In genomic region chr5:112738180-112738560, GRCh38 we compare ENCODE assay signal across 8 cellular contexts. TPM values are rescaled to one million over a fixed set of nuclear protein-coding genes. Genes with fewer than 3 reads are reported as not detected.
DNase-seq lines count a peak whose midpoint lies in the region; ATAC-seq lines count a peak whose summit lies in the region.

No MANE protein-coding gene starts in this region.

- no peaks in the 10 kb centered on the region for H3K9me3 ChIP-seq in BLaER1

- intact Hi-C loops in left ventricle myocardium superior (cut with micrococcal nuclease) = no loop called here

- peak overlapping the region; percentile 71 for H3K4me3 ChIP-seq in BLaER1
- peak overlapping the region; percentile 88 for H3K4me3 ChIP-seq in rectal smooth muscle tissue (ENCODE audit: low read length)

- H3K27me3 ChIP-seq in BLaER1 (no peaks in the 10 kb centered on the region), rectal smooth muscle tissue (ENCODE audit: control insufficient read depth, insufficient read depth, low read length) (no peaks in the 10 kb centered on the region)

- H3K36me3 ChIP-seq in BLaER1 (peaks cover 11% of the 10 kb centered on the region), rectal smooth muscle tissue (ENCODE audit: control insufficient read depth, insufficient read depth, low read length) (no peaks in the 10 kb centered on the region)

- H3K4me1 ChIP-seq in BLaER1 (peaks cover 43% of the 10 kb centered on the region), rectal smooth muscle tissue (ENCODE audit: control insufficient read depth, insufficient read depth, low read length) (peaks cover 4% of the 10 kb centered on the region)

- peak overlapping the region; percentile 78; the same call in 1 of the 2 replicates for H3K9ac ChIP-seq in BLaER1
- no peak overlapping the region for H3K9ac ChIP-seq in rectal smooth muscle tissue (ENCODE audit: low read length)

- peak overlapping the region; percentile 92 for H3K4me2 ChIP-seq in BLaER1

- ATAC-seq in GM19043 (IDR thresholded peaks at IDR 0.05; ENCODE audit: low read depth, unreplicated experiment) (peak; percentile 22), left ventricle myocardium superior (peak; percentile 31)
- ATAC-seq in activated naive CD4-positive, alpha-beta T cell treated with anti-CD3 and anti-CD28 coated beads, Interleukin-2, amount 50 U/mL, for 72 hours = no peak

- peaks cover 10 to 23% (median 16%) of the 10 kb centered on the region in 3 donors for H3K4me1 Mint-ChIP-seq in IgD-negative memory B cell

- H4K20me1 ChIP-seq in BLaER1 = peaks cover 26% of the 10 kb centered on the region

- peak overlapping the region; percentile 88 to 99 (median 96) for H3K4me3 Mint-ChIP-seq in IgD-negative memory B cell

- no peaks in the 10 kb centered on the region for H3K27me3 Mint-ChIP-seq in IgD-negative memory B cell

- H3K27ac ChIP-seq in BLaER1 = peak overlapping the region; percentile 63
- peak overlapping the region; percentile 25 for H3K27ac ChIP-seq in rectal smooth muscle tissue (ENCODE audit: low read depth, low read length)

- DNase-seq in activated naive CD4-positive, alpha-beta T cell treated with anti-CD3 and anti-CD28 coated beads, Interleukin-2, amount 50 U/mL, for 72 hours (ENCODE audit: low spot score in 2 of 2) = no peak
- DNase-seq in left ventricle myocardium superior (no peak), mucosa of gallbladder (ENCODE audit: low spot score) (no peak), DMS153 treated with DMSO at 0.1 percent for 48 hours (lab: John Stamatoyannopoulos, UW; ENCODE audit: unreplicated experiment) (no peak)

- H3K36me3 Mint-ChIP-seq in IgD-negative memory B cell = peaks cover 3% of the 10 kb centered on the region
- peaks cover 5 to 10% of the 10 kb centered on the region in 2 donors for H3K36me3 Mint-ChIP-seq in activated naive CD4-positive, alpha-beta T cell treated with anti-CD3 and anti-CD28 coated beads, Interleukin-2, amount 50 U/mL, for 72 hours

- peak overlapping the region in 2 of 3 donors; percentile 57 to 85 for H3K27ac Mint-ChIP-seq in IgD-negative memory B cell
- H3K27ac Mint-ChIP-seq in activated naive CD4-positive, alpha-beta T cell treated with anti-CD3 and anti-CD28 coated beads, Interleukin-2, amount 50 U/mL, for 72 hours = peak overlapping the region; percentile 84 to 96

- no peaks in the 10 kb centered on the region for H3K9me3 Mint-ChIP-seq in IgD-negative memory B cell
- H3K9me3 Mint-ChIP-seq in activated naive CD4-positive, alpha-beta T cell treated with anti-CD3 and anti-CD28 coated beads, Interleukin-2, amount 50 U/mL, for 72 hours = peaks cover 0 to 4% of the 10 kb centered on the region in 2 donors

RNA-seq across cellular contexts. Expression of gene APC, which starts 0.5 kb away (rescaled TPM):
- 19.4 TPM for polyA plus RNA-seq in IgD-negative memory B cell
- total RNA-seq in activated naive CD4-positive, alpha-beta T cell treated with anti-CD3 and anti-CD28 coated beads, Interleukin-2, amount 50 U/mL, for 72 hours = 10 to 100 TPM; 17.4 to 24.5 TPM
- total RNA-seq in left ventricle myocardium superior (37.5 TPM), mucosa of gallbladder (39.1 TPM)

Comparison
In these comparisons a context has a peak if more than half of its experiments do, and no peak if none do; other contexts are left out.
1. ATAC-seq: peak in GM19043 (single experiment) and left ventricle myocardium superior (single experiment); none in activated naive CD4-positive, alpha-beta T cell treated with anti-CD3 and anti-CD28 coated beads, Interleukin-2, amount 50 U/mL, for 72 hours (0 of 2).